16 cellular contexts compared by ENCODE assay signal in genomic region chr21:36077758-36078157, GRCh38. TPM values are rescaled to one million over a fixed set of nuclear protein-coding genes. Genes with fewer than 3 reads are reported as not detected.
"Had no signal": no experiment of that assay in that cellular context is flagged by ENCODE, and none has a peak within 500 bp of the region (broad histone marks: within the 10 kb centered on the region; RNA-seq: fewer than 3 reads in every experiment).

No MANE protein-coding gene starts in this region.

- ATAC-seq: activated CD4-positive, CD25-positive, alpha-beta regulatory T cell treated with anti-CD3 and anti-CD28 coated beads, Interleukin-2, amount 50 U/mL, for 24 hours; activated T-cell treated with anti-CD3 and anti-CD28 coated beads, Interleukin-2, amount 50 U/mL, for 4 hours; effector memory CD8-positive, alpha-beta T cell; heart right ventricle; left cardiac atrium; sciatic nerve had no signal

- H3K36me3 Mint-ChIP-seq: activated naive CD8-positive, alpha-beta T cell; mesothelial cell of epicardium had no signal

- H3K9me3 Mint-ChIP-seq: activated T-cell treated with anti-CD3 and anti-CD28 coated beads, Interleukin-2, amount 50 U/mL, for 4 hours; effector memory CD8-positive, alpha-beta T cell; mesothelial cell of epicardium; stimulated activated naive CD8-positive, alpha-beta T cell treated with anti-CD3 and anti-CD28 coated beads, Interleukin-15, Interleukin-2, amounts not matched to agents 100 ng/mL and 50 ng/mL, for 24 hours had no signal

- H3K4me3 Mint-ChIP-seq: effector memory CD8-positive, alpha-beta T cell; mesothelial cell of epicardium; stimulated activated naive CD8-positive, alpha-beta T cell treated with anti-CD3 and anti-CD28 coated beads, Interleukin-15, Interleukin-2, amounts not matched to agents 100 ng/mL and 50 ng/mL, for 24 hours had no signal

- H3K27ac ChIP-seq: ovary had no signal

- H3K9me3 ChIP-seq: ovary, upper lobe of left lung had no signal

- H3K4me1 Mint-ChIP-seq: mesothelial cell of epicardium had no signal

- H3K27me3 Mint-ChIP-seq: activated naive CD8-positive, alpha-beta T cell; effector memory CD8-positive, alpha-beta T cell; stimulated activated naive CD8-positive, alpha-beta T cell treated with anti-CD3 and anti-CD28 coated beads, Interleukin-15, Interleukin-2, amounts not matched to agents 100 ng/mL and 50 ng/mL, for 24 hours had no signal

- H3K36me3 ChIP-seq: ovary had no signal

- H3K4me3 ChIP-seq: heart right ventricle, lung, ovary, upper lobe of left lung had no signal

- H3K27ac Mint-ChIP-seq: effector memory CD8-positive, alpha-beta T cell; mesothelial cell of epicardium had no signal

- H3K27me3 ChIP-seq: heart right ventricle, ovary, upper lobe of left lung had no signal

- DNase-seq: activated effector memory CD4-positive, alpha-beta T cell treated with anti-CD3 and anti-CD28 coated beads, Interleukin-2, amount 50 U/mL, for 16 hours; activated T-cell treated with anti-CD3 and anti-CD28 coated beads, Interleukin-2, amount 50 U/mL, for 4 hours; anterior cingulate cortex; effector memory CD8-positive, alpha-beta T cell; foreskin melanocyte; heart right ventricle; left cardiac atrium; ovary had no signal

RNA-seq across cellular contexts. Expression of gene CBR3, which starts 57.1 kb away (rescaled TPM):
- polyA plus RNA-seq: neural cell had no signal
